Comparison of ENCODE assay signal across 5 cellular contexts in genomic region chr16:89634463-89635385, GRCh38. TPM values are rescaled to one million over a fixed set of nuclear protein-coding genes. Genes with fewer than 3 reads are reported as not detected.
"Had no signal": no experiment of that assay in that cellular context is flagged by ENCODE, and none has a peak within 500 bp of the region (broad histone marks: within the 10 kb centered on the region; RNA-seq: fewer than 3 reads in every experiment).

No MANE protein-coding gene starts in this region.

RNA-seq across cellular contexts. Expression of gene DPEP1, which starts 21.3 kb away (rescaled TPM):
- total RNA-seq: foreskin keratinocyte; naive thymus-derived CD8-positive, alpha-beta T cell had no signal
- polyA plus RNA-seq: foreskin keratinocyte; immature natural killer cell; naive thymus-derived CD8-positive, alpha-beta T cell had no signal

RNA-seq across cellular contexts. Expression of gene CPNE7, which starts 59.2 kb away (rescaled TPM):
- total RNA-seq: right cardiac atrium, urinary bladder had no signal
- polyA plus RNA-seq: right cardiac atrium had no signal
